Comparison of ENCODE assay signal across 8 cellular contexts in the genomic region with DNA sequence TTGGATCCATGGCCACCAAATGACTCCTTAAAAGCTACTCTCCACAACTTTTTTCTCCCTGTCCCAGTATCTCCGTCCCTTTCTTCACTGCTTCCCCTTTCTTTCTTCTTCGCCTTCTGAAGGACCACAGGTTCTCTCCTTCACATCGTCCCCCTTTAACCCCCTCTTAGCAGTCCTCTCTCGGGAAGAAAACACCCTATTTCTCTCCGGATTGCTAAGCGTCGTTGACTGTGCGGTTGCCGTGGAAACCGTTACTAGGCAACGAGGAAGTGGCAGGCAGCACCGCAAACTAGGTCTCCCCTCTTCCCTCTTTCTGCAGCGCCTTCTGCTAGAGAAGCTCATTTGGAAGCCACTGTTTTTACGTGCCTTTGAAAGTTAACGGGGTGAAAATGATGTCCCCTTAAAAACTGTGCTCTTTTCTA. TPM values are rescaled to one million over a fixed set of nuclear protein-coding genes. Genes with fewer than 3 reads are reported as not detected.
DNase-seq lines count a peak whose midpoint lies in the region; ATAC-seq, FAIRE-seq and TF ChIP-seq lines count a peak whose summit lies in the region.

A gene with protein sequence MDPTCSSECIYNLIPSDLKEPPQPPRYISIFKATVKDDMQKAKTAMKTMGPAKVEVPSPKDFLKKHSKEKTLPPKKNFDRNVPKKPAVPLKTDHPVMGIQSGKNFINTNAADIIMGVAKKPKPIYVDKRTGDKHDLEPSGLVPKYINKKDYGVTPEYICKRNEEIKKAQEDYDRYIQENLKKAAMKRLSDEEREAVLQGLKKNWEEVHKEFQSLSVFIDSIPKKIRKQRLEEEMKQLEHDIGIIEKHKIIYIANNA (minus strand): TSS at position 232 of the 422 bp plus-strand sequence. CDS start 222 bp downstream, at position 10.

- CTCF ChIA-PET in endothelial cell of umbilical vein (lab: Charles Lee), result interaction anchor here (1.1 to 1.7 kb wide), 3 partner anchors 9 to 373 kb away, joined by 3 to 11 read pairs (median 4); no protein-coding TSS in a partner anchor

- no peak for TF ChIP-seq CTCF in endothelial cell of umbilical vein (IDR thresholded peaks at IDR 0.05; ENCODE audit: extremely low read depth in 1 of 2, insufficient read depth in 1 of 2, low read depth in 1 of 2, low read length in 2 of 2)

- no peaks in the 10 kb centered on the region for H4K20me1 ChIP-seq in endothelial cell of umbilical vein (replicated peaks; ENCODE audit: control insufficient read depth, extremely low read depth, insufficient read depth, low read length)

- WGBS in HUES64, result under 1% methylated on average over 15 of the region's 15 CpGs
- WGBS in mesodermal cell (ENCODE audit: insufficient coverage in 2 of 2), 2 experiments, result 0% methylated on average over 10 of the region's 15 CpGs

- peak within 1 kb of the TSS; percentile 99 for H3K4me2 ChIP-seq in endothelial cell of umbilical vein (ENCODE audit: insufficient read depth, low read length)

- H3K9me3 ChIP-seq in HUES64 (ENCODE audit: insufficient read depth, low read depth, low read length) (no peaks in the 10 kb centered on the region), NT2/D1 (ENCODE audit: insufficient read depth, low read length) (no peaks in the 10 kb centered on the region), endothelial cell of umbilical vein (replicated peaks; ENCODE audit: control insufficient read depth, insufficient read depth, low read length) (no peaks in the 10 kb centered on the region), mesodermal cell (ENCODE audit: control insufficient read depth, low read length) (no peaks in the 10 kb centered on the region)

- POLR2A ChIA-PET in endothelial cell of umbilical vein (lab: Charles Lee), result interaction anchor here (0.6 to 1.0 kb wide), 2 partner anchors 171 to 291 kb away, joined by 4 to 6 read pairs; no protein-coding TSS in a partner anchor

- H3K79me2 ChIP-seq in endothelial cell of umbilical vein (ENCODE audit: control insufficient read depth, insufficient read depth, low read length), result no peaks in the 10 kb centered on the region

- DNase-seq in COR-L47 (lab: John Stamatoyannopoulos, UW) (peak; percentile 75), NT2/D1 (ENCODE audit: low read depth, low spot score) (peak; percentile 86), endothelial cell of umbilical vein (ENCODE audit: low read depth, low spot score) (no peak)
- DNase-seq in activated CD8-positive, alpha-beta memory T cell treated with anti-CD3 and anti-CD28 coated beads, Interleukin-2, amount 50 U/mL, for 4 hours, result peak; percentile 92
- DNase-seq in stimulated activated CD8-positive, alpha-beta memory T cell treated with anti-CD3 and anti-CD28 coated beads, Interleukin-15, amount 100 ng/mL, for 1 hour (ENCODE audit: low read depth), result peak; percentile 91

- no peaks in the 10 kb centered on the region for H3K9me1 ChIP-seq in endothelial cell of umbilical vein (replicated peaks; ENCODE audit: control insufficient read depth, extremely low read depth, insufficient read depth, low read length)

- BruUV-seq in endothelial cell of umbilical vein (replicated peaks; lab: Mats Ljungman, UMichigan), result no TSS peak

- FAIRE-seq in endothelial cell of umbilical vein (lab: Jason Lieb, UNC), result no peak

- peak within 1 kb of the TSS; percentile 93 for H2AFZ ChIP-seq in endothelial cell of umbilical vein (ENCODE audit: low read depth, low read length)

- H3K27me3 ChIP-seq in HUES64 (ENCODE audit: insufficient read depth, low read length) (no peaks in the 10 kb centered on the region), NT2/D1 (ENCODE audit: insufficient read depth, insufficient read length) (no peaks in the 10 kb centered on the region), endothelial cell of umbilical vein (ENCODE audit: control insufficient read depth in 2 of 2, insufficient read depth in 2 of 2, low read length in 2 of 2) (no peaks in the 10 kb centered on the region)

- ATAC-seq in GM21526 (IDR thresholded peaks at IDR 0.05; ENCODE audit: low FRiP score, unreplicated experiment), result peak; percentile 68

- H3K4me1 ChIP-seq in HUES64 (ENCODE audit: insufficient read depth, low read length), result peaks cover 13% of the 10 kb centered on the region; the same call in 1 of the 2 replicates
- no peaks in the 10 kb centered on the region for H3K4me1 ChIP-seq in NT2/D1 (ENCODE audit: insufficient read depth, insufficient read length)
- H3K4me1 ChIP-seq in endothelial cell of umbilical vein (ENCODE audit: control insufficient read depth, extremely low read depth, insufficient read depth, low read length), result peaks cover 17% of the 10 kb centered on the region
- peaks cover 3% of the 10 kb centered on the region for H3K4me1 ChIP-seq in mesodermal cell (ENCODE audit: control insufficient read depth, insufficient read depth, low read length, poor library complexity, severe bottlenecking)

- H3K27ac ChIP-seq in HUES64 (ENCODE audit: low read depth, low read length), result peak within 1 kb of the TSS; percentile 86
- peak within 1 kb of the TSS; percentile 88 for H3K27ac ChIP-seq in endothelial cell of umbilical vein (ENCODE audit: insufficient read depth, low read depth, low read length)
- H3K27ac ChIP-seq in mesodermal cell (ENCODE audit: low read depth, low read length, severe bottlenecking), result peak within 1 kb of the TSS; percentile 92

- no peak for TF ChIP-seq POLR2A in endothelial cell of umbilical vein (IDR thresholded peaks at IDR 0.05; ENCODE audit: low read depth, low read length)

- H3K36me3 ChIP-seq in HUES64 (ENCODE audit: insufficient read depth, low read length) (no peaks in the 10 kb centered on the region), NT2/D1 (ENCODE audit: insufficient read depth, insufficient read length, low read length) (no peaks in the 10 kb centered on the region), endothelial cell of umbilical vein (ENCODE audit: control insufficient read depth in 2 of 2, extremely low read depth in 1 of 2, insufficient read depth in 2 of 2, low read length in 2 of 2) (no peaks in the 10 kb centered on the region), mesodermal cell (ENCODE audit: control insufficient read depth, insufficient read depth, low read length) (no peaks in the 10 kb centered on the region)

- H3K9ac ChIP-seq in HUES64 (ENCODE audit: low read depth, low read length) (peak within 1 kb of the TSS; percentile 94), NT2/D1 (ENCODE audit: insufficient read length, low read depth) (peak within 1 kb of the TSS; percentile 95), endothelial cell of umbilical vein (replicated peaks; ENCODE audit: extremely low read depth, insufficient read depth, low read length) (peak within 1 kb of the TSS; percentile 81)

- intact Hi-C loops in endothelial cell of umbilical vein (cut with micrococcal nuclease), result loop anchor here (1.0 to 5.0 kb wide), 5 partner anchors 46 to 373 kb away; partner anchors contain the start of gene PRTFDC1

- dilution Hi-C loops in endothelial cell of umbilical vein (cut with MboI; ENCODE audit: extremely low pct_ligation_motif_present, low sequenced_read_pairs), result no loop called here

- H3K4me3 ChIP-seq in HUES64 (ENCODE audit: low read length) (peak within 1 kb of the TSS; percentile 75), NT2/D1 (ENCODE audit: insufficient read length, low read depth) (peak within 1 kb of the TSS; percentile 95), endothelial cell of umbilical vein (replicated peaks in 1 of 3; ENCODE audit: insufficient read depth in 1 of 3, low read depth in 1 of 3, low read length in 3 of 3) (peak within 1 kb of the TSS; percentile 50 to 85 (median 62)), mesodermal cell (ENCODE audit: extremely low read depth, insufficient read depth, low read length, poor library complexity, severe bottlenecking) (peak within 1 kb of the TSS; percentile 57)

TF ChIP-seq in endothelial cell of umbilical vein, 7 proteins besides CTCF, POLR2A, EP300 and RAD21:
- TF ChIP-seq MYC (IDR thresholded peaks at IDR 0.05; ENCODE audit: low read depth, low read length), result no peak
- no peak for TF ChIP-seq EZH2 (IDR thresholded peaks at IDR 0.05; ENCODE audit: borderline replicate concordance, low read depth, low read length, severe bottlenecking)
- TF ChIP-seq GATA2 (IDR thresholded peaks at IDR 0.05; ENCODE audit: insufficient read depth, insufficient read length, low read depth, low read length), result no peak

RNA-seq across cellular contexts. Expression of the gene that starts here (rescaled TPM):
- polyA plus RNA-seq in HUES64 (2013, experiment 1 of 2), result 0.25 TPM
- polyA plus RNA-seq in HUES64 (2013, experiment 2 of 2), result 0.19 TPM
- total RNA-seq in endothelial cell of umbilical vein, result 0.30 and 0.35 TPM in 2 replicates
- polyA plus RNA-seq in endothelial cell of umbilical vein, result 0.07 and 0.13 TPM in 2 replicates
- polyA plus RNA-seq in endothelial cell of umbilical vein (2011; cell fraction: cytosol; rRNA removed), result 0.04 and 0.06 TPM in 2 replicates
- polyA plus RNA-seq in endothelial cell of umbilical vein (2011; cell fraction: nucleus; rRNA removed), result 0.04 and 0.25 TPM in 2 replicates
- 0.13 and 0.16 TPM in 2 replicates for polyA plus RNA-seq in endothelial cell of umbilical vein (2012)
- 0.21 TPM in 1 of 2 replicates, not detected in the other for polyA minus RNA-seq in endothelial cell of umbilical vein
- not detected for polyA minus RNA-seq in endothelial cell of umbilical vein (2011; cell fraction: cytosol; rRNA and poly(A)+ RNA removed)
- polyA minus RNA-seq in endothelial cell of umbilical vein (2011; cell fraction: nucleus; rRNA and poly(A)+ RNA removed), result 0.14 TPM in 1 of 2 replicates, not detected in the other
- 1.2 TPM for polyA plus RNA-seq in mesodermal cell (2013, experiment 1 of 2)
- polyA plus RNA-seq in mesodermal cell (2013, experiment 2 of 2), result 0.20 TPM
